In genomic region chr17:40095944-40096791, GRCh38 we compare ENCODE assay signal across 8 cellular contexts. TPM values are rescaled to one million over a fixed set of nuclear protein-coding genes. Genes with fewer than 3 reads are reported as not detected.
DNase-seq lines count a peak whose midpoint lies in the region; ATAC-seq and TF ChIP-seq lines count a peak whose summit lies in the region.

No MANE protein-coding gene starts in this region.

- intact Hi-C loops in left ventricle myocardium inferior (cut with micrococcal nuclease) = no loop called here

- DNase-seq in activated CD8-positive, alpha-beta memory T cell treated with anti-CD3 and anti-CD28 coated beads, Interleukin-2, amount 50 U/mL, for 24 hours (ENCODE audit: extremely low read depth) = peak; percentile 72
- DNase-seq in left ventricle myocardium inferior = no peak
- DNase-seq in stimulated activated CD8-positive, alpha-beta memory T cell treated with anti-CD3 and anti-CD28 coated beads, Interleukin-12 subunit alpha, Interleukin-12 subunit beta, amount 100 ng/mL, for 4 hours (ENCODE audit: low read depth) = peak; percentile 57
- DNase-seq in MG63 = no peak
- DNase-seq in GOT3 (lab: John Stamatoyannopoulos, UW) = no peak
- no peak for DNase-seq in NCI-H1436 treated with DMSO at 0.1 percent for 48 hours (lab: John Stamatoyannopoulos, UW)

- no peaks in the 10 kb centered on the region for H3K27me3 ChIP-seq in left ventricle myocardium inferior (ENCODE audit: low read depth)
- H3K27me3 ChIP-seq in MG63 = no peaks in the 10 kb centered on the region

- H3K9me3 ChIP-seq in left ventricle myocardium inferior (replicated peaks) (no peaks in the 10 kb centered on the region), MG63 (no peaks in the 10 kb centered on the region)

- peak overlapping the region; percentile 98 for H3K4me3 ChIP-seq in left ventricle myocardium inferior
- H3K4me3 ChIP-seq in MG63 = no peak overlapping the region

- peaks cover 56% of the 10 kb centered on the region for H3K36me3 ChIP-seq in left ventricle myocardium inferior
- peaks cover 39% of the 10 kb centered on the region for H3K36me3 ChIP-seq in MG63

- peak; percentile 39 for ATAC-seq in GM19372 (IDR thresholded peaks at IDR 0.05; ENCODE audit: low read depth, unreplicated experiment)
- ATAC-seq in HG03432 (IDR thresholded peaks at IDR 0.05; ENCODE audit: unreplicated experiment) = peak; percentile 47

- peaks cover 90% of the 10 kb centered on the region for H3K4me1 ChIP-seq in left ventricle myocardium inferior

- peak overlapping the region; percentile 100 for H3K27ac ChIP-seq in left ventricle myocardium inferior (replicated peaks)

- TF ChIP-seq CTCF in left ventricle myocardium inferior (IDR thresholded peaks at IDR 0.05; ENCODE audit: borderline replicate concordance) = no peak

RNA-seq across cellular contexts. Expression of gene NR1D1, which starts 4.2 kb away (rescaled TPM):
- 19.1 TPM for total RNA-seq in left ventricle myocardium inferior
- 0.07 and 1.3 TPM in 2 replicates for total RNA-seq in MG63 (2014; rRNA removed; shearing (Covaris generic); ENCODE audit: low replicate concordance)

RNA-seq across cellular contexts. Expression of gene MSL1, which starts 25.6 kb away (rescaled TPM):
- total RNA-seq in left ventricle myocardium inferior = 39.8 TPM
- total RNA-seq in MG63 (2014; rRNA removed; shearing (Covaris generic); ENCODE audit: low replicate concordance) = 44.9 and 53.4 TPM in 2 replicates

RNA-seq across cellular contexts. Expression of gene THRA, which starts 33.4 kb away (rescaled TPM):
- total RNA-seq in left ventricle myocardium inferior = 78.3 TPM
- 11.5 and 18.1 TPM in 2 replicates for total RNA-seq in MG63 (2014; rRNA removed; shearing (Covaris generic); ENCODE audit: low replicate concordance)

RNA-seq across cellular contexts. Expression of gene MED24, which starts 42.0 kb away (rescaled TPM):
- total RNA-seq in left ventricle myocardium inferior = 58.2 TPM
- total RNA-seq in MG63 (2014; rRNA removed; shearing (Covaris generic); ENCODE audit: low replicate concordance) = 83.1 and 96.3 TPM in 2 replicates

RNA-seq across cellular contexts. Expression of gene CASC3, which starts 44.2 kb away (rescaled TPM):
- total RNA-seq in left ventricle myocardium inferior = 44.0 TPM
- 50.2 and 63.6 TPM in 2 replicates for total RNA-seq in MG63 (2014; rRNA removed; shearing (Covaris generic); ENCODE audit: low replicate concordance)

Comparison
In these comparisons a context has a peak if more than half of its experiments do, and no peak if none do; other contexts are left out.
1. DNase-seq: peak in activated CD8-positive, alpha-beta memory T cell treated with anti-CD3 and anti-CD28 coated beads, Interleukin-2, amount 50 U/mL, for 24 hours (single experiment) and stimulated activated CD8-positive, alpha-beta memory T cell treated with anti-CD3 and anti-CD28 coated beads, Interleukin-12 subunit alpha, Interleukin-12 subunit beta, amount 100 ng/mL, for 4 hours (single experiment); none in left ventricle myocardium inferior (single experiment), MG63 (single experiment), GOT3 (single experiment) and NCI-H1436 treated with DMSO at 0.1 percent for 48 hours (single experiment).